1 cellular context compared by ENCODE assay signal in genomic region chr16:70804153-70804728, GRCh38.
TF ChIP-seq lines count a peak whose summit lies in the region.

No MANE protein-coding gene starts in this region.

TF ChIP-seq in K562, 482 proteins besides CTCF, POLR2A, EP300 and RAD21 (continued from another document and continues in another):
- no peak for TF ChIP-seq SIN3A (IDR thresholded peaks at IDR 0.05; ENCODE audit: borderline replicate concordance in 2 of 2, control insufficient read depth in 1 of 2, low read depth in 2 of 2, low read length in 2 of 2)
- no peak for TF ChIP-seq ETV5 (CRISPR knock-in tag; IDR thresholded peaks at IDR 0.05; ENCODE audit: low read depth)
- no peak for TF ChIP-seq NR1H2 (CRISPR knock-in tag; IDR thresholded peaks at IDR 0.05)
- TF ChIP-seq SIN3B (IDR thresholded peaks at IDR 0.05; ENCODE audit: low read depth), result no peak
- no peak for TF ChIP-seq NEUROD1 (IDR thresholded peaks at IDR 0.05; ENCODE audit: borderline replicate concordance, low read depth, low read length, partially characterized antibody)
- no peak for TF ChIP-seq MLLT1 (IDR thresholded peaks at IDR 0.05)
- no peak for TF ChIP-seq CHD1 (IDR thresholded peaks at IDR 0.05; ENCODE audit: low read length)
- TF ChIP-seq, protein P1, sequence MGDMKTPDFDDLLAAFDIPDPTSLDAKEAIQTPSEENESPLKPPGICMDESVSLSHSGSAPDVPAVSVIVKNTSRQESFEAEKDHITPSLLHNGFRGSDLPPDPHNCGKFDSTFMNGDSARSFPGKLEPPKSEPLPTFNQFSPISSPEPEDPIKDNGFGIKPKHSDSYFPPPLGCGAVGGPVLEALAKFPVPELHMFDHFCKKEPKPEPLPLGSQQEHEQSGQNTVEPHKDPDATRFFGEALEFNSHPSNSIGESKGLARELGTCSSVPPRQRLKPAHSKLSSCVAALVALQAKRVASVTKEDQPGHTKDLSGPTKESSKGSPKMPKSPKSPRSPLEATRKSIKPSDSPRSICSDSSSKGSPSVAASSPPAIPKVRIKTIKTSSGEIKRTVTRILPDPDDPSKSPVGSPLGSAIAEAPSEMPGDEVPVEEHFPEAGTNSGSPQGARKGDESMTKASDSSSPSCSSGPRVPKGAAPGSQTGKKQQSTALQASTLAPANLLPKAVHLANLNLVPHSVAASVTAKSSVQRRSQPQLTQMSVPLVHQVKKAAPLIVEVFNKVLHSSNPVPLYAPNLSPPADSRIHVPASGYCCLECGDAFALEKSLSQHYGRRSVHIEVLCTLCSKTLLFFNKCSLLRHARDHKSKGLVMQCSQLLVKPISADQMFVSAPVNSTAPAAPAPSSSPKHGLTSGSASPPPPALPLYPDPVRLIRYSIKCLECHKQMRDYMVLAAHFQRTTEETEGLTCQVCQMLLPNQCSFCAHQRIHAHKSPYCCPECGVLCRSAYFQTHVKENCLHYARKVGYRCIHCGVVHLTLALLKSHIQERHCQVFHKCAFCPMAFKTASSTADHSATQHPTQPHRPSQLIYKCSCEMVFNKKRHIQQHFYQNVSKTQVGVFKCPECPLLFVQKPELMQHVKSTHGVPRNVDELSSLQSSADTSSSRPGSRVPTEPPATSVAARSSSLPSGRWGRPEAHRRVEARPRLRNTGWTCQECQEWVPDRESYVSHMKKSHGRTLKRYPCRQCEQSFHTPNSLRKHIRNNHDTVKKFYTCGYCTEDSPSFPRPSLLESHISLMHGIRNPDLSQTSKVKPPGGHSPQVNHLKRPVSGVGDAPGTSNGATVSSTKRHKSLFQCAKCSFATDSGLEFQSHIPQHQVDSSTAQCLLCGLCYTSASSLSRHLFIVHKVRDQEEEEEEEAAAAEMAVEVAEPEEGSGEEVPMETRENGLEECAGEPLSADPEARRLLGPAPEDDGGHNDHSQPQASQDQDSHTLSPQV (IDR thresholded peaks at IDR 0.05), result no peak
- TF ChIP-seq, protein P2, sequence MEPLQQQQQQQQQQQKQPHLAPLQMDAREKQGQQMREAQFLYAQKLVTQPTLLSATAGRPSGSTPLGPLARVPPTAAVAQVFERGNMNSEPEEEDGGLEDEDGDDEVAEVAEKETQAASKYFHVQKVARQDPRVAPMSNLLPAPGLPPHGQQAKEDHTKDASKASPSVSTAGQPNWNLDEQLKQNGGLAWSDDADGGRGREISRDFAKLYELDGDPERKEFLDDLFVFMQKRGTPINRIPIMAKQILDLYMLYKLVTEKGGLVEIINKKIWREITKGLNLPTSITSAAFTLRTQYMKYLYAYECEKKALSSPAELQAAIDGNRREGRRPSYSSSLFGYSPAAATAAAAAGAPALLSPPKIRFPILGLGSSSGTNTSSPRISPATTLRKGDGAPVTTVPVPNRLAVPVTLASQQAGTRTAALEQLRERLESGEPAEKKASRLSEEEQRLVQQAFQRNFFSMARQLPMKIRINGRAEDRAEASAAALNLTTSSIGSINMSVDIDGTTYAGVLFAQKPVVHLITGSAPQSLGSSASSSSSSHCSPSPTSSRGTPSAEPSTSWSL (CRISPR knock-in tag; IDR thresholded peaks at IDR 0.05; ENCODE audit: borderline replicate concordance), result no peak
- no peak for TF ChIP-seq ZNF589 (CRISPR knock-in tag; IDR thresholded peaks at IDR 0.05; ENCODE audit: low read depth)
- TF ChIP-seq ARHGAP35 (IDR thresholded peaks at IDR 0.05; ENCODE audit: partially characterized antibody), result no peak
- TF ChIP-seq ZKSCAN1 (IDR thresholded peaks at IDR 0.05; ENCODE audit: low read depth, low read length), result no peak
- TF ChIP-seq KLF10 (CRISPR knock-in tag; IDR thresholded peaks at IDR 0.05), result no peak
- no peak for TF ChIP-seq RBM22 (IDR thresholded peaks at IDR 0.05; ENCODE audit: low read depth, low read length, poor library complexity, severe bottlenecking)
- no peak for TF ChIP-seq SRSF9 (IDR thresholded peaks at IDR 0.05; ENCODE audit: borderline replicate concordance, low read depth, low read length)
- TF ChIP-seq MTA2 (IDR thresholded peaks at IDR 0.05; ENCODE audit: low read depth), result no peak
- no peak for TF ChIP-seq GTF2E2 (tag; IDR thresholded peaks at IDR 0.05)
- no peak for TF ChIP-seq NFYB (IDR thresholded peaks at IDR 0.05; ENCODE audit: extremely low read depth, insufficient read length)
- TF ChIP-seq WHSC1 (IDR thresholded peaks at IDR 0.05; ENCODE audit: low read length), result no peak
- TF ChIP-seq EHMT2 (IDR thresholded peaks at IDR 0.05), result no peak
- no peak for TF ChIP-seq SREBF2 (CRISPR knock-in tag; IDR thresholded peaks at IDR 0.05)
- 0 out of 2 replicates have a peak, but pooled peaks have one; percentile 11 for TF ChIP-seq ARID1B (IDR thresholded peaks at IDR 0.05)
- TF ChIP-seq RUNX1 (IDR thresholded peaks at IDR 0.05; ENCODE audit: low read depth), result no peak
- no peak for TF ChIP-seq MAZ (CRISPR knock-in tag; conservative IDR thresholded peaks at IDR 0.05 in 1 of 2, IDR thresholded peaks at IDR 0.05 in 1 of 2)
- TF ChIP-seq ZNF778 (CRISPR knock-in tag; IDR thresholded peaks at IDR 0.05), result no peak
- TF ChIP-seq, protein P3, sequence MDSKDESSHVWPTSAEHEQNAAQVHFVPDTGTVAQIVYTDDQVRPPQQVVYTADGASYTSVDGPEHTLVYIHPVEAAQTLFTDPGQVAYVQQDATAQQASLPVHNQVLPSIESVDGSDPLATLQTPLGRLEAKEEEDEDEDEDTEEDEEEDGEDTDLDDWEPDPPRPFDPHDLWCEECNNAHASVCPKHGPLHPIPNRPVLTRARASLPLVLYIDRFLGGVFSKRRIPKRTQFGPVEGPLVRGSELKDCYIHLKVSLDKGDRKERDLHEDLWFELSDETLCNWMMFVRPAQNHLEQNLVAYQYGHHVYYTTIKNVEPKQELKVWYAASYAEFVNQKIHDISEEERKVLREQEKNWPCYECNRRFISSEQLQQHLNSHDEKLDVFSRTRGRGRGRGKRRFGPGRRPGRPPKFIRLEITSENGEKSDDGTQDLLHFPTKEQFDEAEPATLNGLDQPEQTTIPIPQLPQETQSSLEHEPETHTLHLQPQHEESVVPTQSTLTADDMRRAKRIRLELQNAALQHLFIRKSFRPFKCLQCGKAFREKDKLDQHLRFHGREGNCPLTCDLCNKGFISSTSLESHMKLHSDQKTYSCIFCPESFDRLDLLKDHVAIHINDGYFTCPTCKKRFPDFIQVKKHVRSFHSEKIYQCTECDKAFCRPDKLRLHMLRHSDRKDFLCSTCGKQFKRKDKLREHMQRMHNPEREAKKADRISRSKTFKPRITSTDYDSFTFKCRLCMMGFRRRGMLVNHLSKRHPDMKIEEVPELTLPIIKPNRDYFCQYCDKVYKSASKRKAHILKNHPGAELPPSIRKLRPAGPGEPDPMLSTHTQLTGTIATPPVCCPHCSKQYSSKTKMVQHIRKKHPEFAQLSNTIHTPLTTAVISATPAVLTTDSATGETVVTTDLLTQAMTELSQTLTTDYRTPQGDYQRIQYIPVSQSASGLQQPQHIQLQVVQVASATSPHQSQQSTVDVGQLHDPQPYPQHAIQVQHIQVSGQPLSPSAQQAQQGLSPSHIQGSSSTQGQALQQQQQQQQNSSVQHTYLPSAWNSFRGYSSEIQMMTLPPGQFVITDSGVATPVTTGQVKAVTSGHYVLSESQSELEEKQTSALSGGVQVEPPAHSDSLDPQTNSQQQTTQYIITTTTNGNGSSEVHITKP (IDR thresholded peaks at IDR 0.05; ENCODE audit: partially characterized antibody), result no peak
- TF ChIP-seq, protein P4, sequence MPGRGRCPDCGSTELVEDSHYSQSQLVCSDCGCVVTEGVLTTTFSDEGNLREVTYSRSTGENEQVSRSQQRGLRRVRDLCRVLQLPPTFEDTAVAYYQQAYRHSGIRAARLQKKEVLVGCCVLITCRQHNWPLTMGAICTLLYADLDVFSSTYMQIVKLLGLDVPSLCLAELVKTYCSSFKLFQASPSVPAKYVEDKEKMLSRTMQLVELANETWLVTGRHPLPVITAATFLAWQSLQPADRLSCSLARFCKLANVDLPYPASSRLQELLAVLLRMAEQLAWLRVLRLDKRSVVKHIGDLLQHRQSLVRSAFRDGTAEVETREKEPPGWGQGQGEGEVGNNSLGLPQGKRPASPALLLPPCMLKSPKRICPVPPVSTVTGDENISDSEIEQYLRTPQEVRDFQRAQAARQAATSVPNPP (IDR thresholded peaks at IDR 0.05; ENCODE audit: borderline replicate concordance, insufficient read depth, insufficient read length), result no peak
- TF ChIP-seq JUND (IDR thresholded peaks at IDR 0.05; ENCODE audit: borderline replicate concordance, low read depth, low read length), result peak; percentile 33; the same call in 1 of the 2 replicates
- TF ChIP-seq JUND (tag; IDR thresholded peaks at IDR 0.05; ENCODE audit: borderline replicate concordance, low read depth, low read length), result 0 out of 3 replicates have a peak, but pooled peaks have one; percentile 29
- no peak for TF ChIP-seq CEBPG (CRISPR knock-in tag; IDR thresholded peaks at IDR 0.05)
- TF ChIP-seq CEBPG (tag; conservative IDR thresholded peaks at IDR 0.05 in 1 of 2, IDR thresholded peaks at IDR 0.05 in 1 of 2), result peak in 1 of 2 experiments; percentile 71; a peak in 2 of 4 replicates
- no peak for TF ChIP-seq DNMT1 (IDR thresholded peaks at IDR 0.05)
- TF ChIP-seq, protein P5, sequence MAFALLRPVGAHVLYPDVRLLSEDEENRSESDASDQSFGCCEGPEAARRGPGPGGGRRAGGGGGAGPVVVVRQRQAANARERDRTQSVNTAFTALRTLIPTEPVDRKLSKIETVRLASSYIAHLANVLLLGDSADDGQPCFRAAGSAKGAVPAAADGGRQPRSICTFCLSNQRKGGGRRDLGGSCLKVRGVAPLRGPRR (CRISPR knock-in tag; IDR thresholded peaks at IDR 0.05), result no peak
- TF ChIP-seq XRCC3 (IDR thresholded peaks at IDR 0.05), result no peak
- TF ChIP-seq GTF2B (IDR thresholded peaks at IDR 0.05; ENCODE audit: extremely low read depth, insufficient read length), result no peak
- TF ChIP-seq SMAD1 (IDR thresholded peaks at IDR 0.05; ENCODE audit: low read depth, low read length, partially characterized antibody), result no peak
- TF ChIP-seq CEBPZ (IDR thresholded peaks at IDR 0.05; ENCODE audit: borderline replicate concordance, low read depth, low read length), result no peak
- TF ChIP-seq DDX20 (tag; IDR thresholded peaks at IDR 0.05; ENCODE audit: low read depth), result no peak
- no peak for TF ChIP-seq KAT7 (CRISPR knock-in tag; IDR thresholded peaks at IDR 0.05; ENCODE audit: borderline replicate concordance)
- no peak for TF ChIP-seq ZBTB8A (IDR thresholded peaks at IDR 0.05; ENCODE audit: partially characterized antibody)
- TF ChIP-seq, protein P6, sequence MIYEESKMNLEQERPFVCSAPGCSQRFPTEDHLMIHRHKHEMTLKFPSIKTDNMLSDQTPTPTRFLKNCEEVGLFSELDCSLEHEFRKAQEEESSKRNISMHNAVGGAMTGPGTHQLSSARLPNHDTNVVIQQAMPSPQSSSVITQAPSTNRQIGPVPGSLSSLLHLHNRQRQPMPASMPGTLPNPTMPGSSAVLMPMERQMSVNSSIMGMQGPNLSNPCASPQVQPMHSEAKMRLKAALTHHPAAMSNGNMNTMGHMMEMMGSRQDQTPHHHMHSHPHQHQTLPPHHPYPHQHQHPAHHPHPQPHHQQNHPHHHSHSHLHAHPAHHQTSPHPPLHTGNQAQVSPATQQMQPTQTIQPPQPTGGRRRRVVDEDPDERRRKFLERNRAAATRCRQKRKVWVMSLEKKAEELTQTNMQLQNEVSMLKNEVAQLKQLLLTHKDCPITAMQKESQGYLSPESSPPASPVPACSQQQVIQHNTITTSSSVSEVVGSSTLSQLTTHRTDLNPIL (CRISPR knock-in tag; IDR thresholded peaks at IDR 0.05), result no peak
- TF ChIP-seq SMARCA4 (IDR thresholded peaks at IDR 0.05), result 0 out of 2 replicates have a peak, but pooled peaks have one; percentile 16
- TF ChIP-seq CBX1 (IDR thresholded peaks at IDR 0.05; ENCODE audit: low read depth), result peak; percentile 50; the same call in 1 of the 2 replicates
- no peak for TF ChIP-seq FOXJ3 (CRISPR knock-in tag; IDR thresholded peaks at IDR 0.05)
- no peak for TF ChIP-seq TAF1 (IDR thresholded peaks at IDR 0.05; ENCODE audit: control insufficient read depth, extremely low read depth, insufficient read depth, low read length, severe bottlenecking)
- TF ChIP-seq FOSL1 (tag; conservative IDR thresholded peaks at IDR 0.05), result peak; percentile 92
- TF ChIP-seq HDAC1 (IDR thresholded peaks at IDR 0.05), result no peak
- TF ChIP-seq BMI1 (IDR thresholded peaks at IDR 0.05; ENCODE audit: low read length), result no peak
- TF ChIP-seq ETV6 (IDR thresholded peaks at IDR 0.05; ENCODE audit: borderline replicate concordance in 1 of 2, low read depth in 2 of 2, low read length in 1 of 2), result no peak
- TF ChIP-seq ETV6 (CRISPR knock-in tag; IDR thresholded peaks at IDR 0.05; ENCODE audit: borderline replicate concordance), result no peak
